ENCODE assay signal across 1 cellular context in the genomic region with DNA sequence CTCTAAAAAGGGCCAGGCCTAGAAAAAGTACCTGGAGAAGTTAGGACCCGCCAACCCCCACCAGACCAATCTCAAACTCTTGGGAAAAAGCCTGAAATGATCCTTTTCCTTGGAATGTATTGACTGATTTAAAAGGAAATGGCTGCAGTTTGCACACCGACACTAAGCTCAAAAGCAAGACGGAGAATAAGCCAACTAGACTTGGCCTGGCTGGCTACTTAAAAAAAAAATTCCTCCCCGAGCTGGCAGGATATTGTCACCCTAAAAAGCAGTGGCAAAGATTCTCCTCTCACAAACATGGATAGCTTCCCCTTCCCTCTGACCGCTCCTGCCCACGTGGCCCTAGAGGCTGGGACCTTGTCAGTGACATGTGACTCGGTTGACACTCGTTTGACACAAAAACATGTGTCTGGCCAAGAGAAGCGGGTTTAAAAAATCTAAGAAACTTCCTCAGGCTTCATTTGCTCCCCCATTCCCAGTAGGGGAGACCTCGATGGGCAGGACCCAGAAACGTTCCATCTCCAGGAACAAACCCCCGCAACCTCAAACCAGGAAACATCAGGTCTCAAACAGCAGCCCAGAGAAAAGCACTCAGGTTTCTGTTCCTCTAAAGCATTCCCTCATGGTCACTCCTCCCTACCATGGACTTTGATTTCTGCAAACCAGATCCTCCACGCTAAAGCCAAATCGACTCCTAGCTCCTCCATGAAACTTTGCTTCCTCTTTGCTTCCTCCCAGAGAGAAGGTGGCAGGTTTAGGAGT.
A peak's percentile ranks its signal among the peaks of the same experiment; 100 is the strongest.
TF ChIP-seq lines count a peak whose summit lies in the region.

No MANE protein-coding gene starts in this region.

TF ChIP-seq in K562, 482 proteins besides CTCF, POLR2A, EP300 and RAD21 (continued from another document):
- TF ChIP-seq, protein P1, sequence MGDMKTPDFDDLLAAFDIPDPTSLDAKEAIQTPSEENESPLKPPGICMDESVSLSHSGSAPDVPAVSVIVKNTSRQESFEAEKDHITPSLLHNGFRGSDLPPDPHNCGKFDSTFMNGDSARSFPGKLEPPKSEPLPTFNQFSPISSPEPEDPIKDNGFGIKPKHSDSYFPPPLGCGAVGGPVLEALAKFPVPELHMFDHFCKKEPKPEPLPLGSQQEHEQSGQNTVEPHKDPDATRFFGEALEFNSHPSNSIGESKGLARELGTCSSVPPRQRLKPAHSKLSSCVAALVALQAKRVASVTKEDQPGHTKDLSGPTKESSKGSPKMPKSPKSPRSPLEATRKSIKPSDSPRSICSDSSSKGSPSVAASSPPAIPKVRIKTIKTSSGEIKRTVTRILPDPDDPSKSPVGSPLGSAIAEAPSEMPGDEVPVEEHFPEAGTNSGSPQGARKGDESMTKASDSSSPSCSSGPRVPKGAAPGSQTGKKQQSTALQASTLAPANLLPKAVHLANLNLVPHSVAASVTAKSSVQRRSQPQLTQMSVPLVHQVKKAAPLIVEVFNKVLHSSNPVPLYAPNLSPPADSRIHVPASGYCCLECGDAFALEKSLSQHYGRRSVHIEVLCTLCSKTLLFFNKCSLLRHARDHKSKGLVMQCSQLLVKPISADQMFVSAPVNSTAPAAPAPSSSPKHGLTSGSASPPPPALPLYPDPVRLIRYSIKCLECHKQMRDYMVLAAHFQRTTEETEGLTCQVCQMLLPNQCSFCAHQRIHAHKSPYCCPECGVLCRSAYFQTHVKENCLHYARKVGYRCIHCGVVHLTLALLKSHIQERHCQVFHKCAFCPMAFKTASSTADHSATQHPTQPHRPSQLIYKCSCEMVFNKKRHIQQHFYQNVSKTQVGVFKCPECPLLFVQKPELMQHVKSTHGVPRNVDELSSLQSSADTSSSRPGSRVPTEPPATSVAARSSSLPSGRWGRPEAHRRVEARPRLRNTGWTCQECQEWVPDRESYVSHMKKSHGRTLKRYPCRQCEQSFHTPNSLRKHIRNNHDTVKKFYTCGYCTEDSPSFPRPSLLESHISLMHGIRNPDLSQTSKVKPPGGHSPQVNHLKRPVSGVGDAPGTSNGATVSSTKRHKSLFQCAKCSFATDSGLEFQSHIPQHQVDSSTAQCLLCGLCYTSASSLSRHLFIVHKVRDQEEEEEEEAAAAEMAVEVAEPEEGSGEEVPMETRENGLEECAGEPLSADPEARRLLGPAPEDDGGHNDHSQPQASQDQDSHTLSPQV (IDR thresholded peaks at IDR 0.05), result peak; percentile 85
- TF ChIP-seq GABPB2 (CRISPR knock-in tag; conservative IDR thresholded peaks at IDR 0.05) (no peak), ZBTB1 (CRISPR knock-in tag; IDR thresholded peaks at IDR 0.05; ENCODE audit: borderline replicate concordance, low read depth) (0 out of 2 replicates have a peak, but pooled peaks have one; percentile 43), SMAD4 (CRISPR knock-in tag; conservative IDR thresholded peaks at IDR 0.05) (no peak), ZNF584 (CRISPR knock-in tag; IDR thresholded peaks at IDR 0.05; ENCODE audit: low read depth) (no peak), SMARCB1 (IDR thresholded peaks at IDR 0.05; ENCODE audit: insufficient read length, low read depth) (no peak), JUN (IDR thresholded peaks at IDR 0.05; ENCODE audit: borderline replicate concordance, low read depth, low read length) (peak; percentile 18; the same call in 1 of the 2 replicates), JUN (CRISPR knock-in tag; IDR thresholded peaks at IDR 0.05; ENCODE audit: borderline replicate concordance) (no peak), MAX (CRISPR knock-in tag; IDR thresholded peaks at IDR 0.05) (peak; percentile 92), MEIS2 (IDR thresholded peaks at IDR 0.05; ENCODE audit: partially characterized antibody) (peak; percentile 23), KLF13 (tag; IDR thresholded peaks at IDR 0.05; ENCODE audit: borderline replicate concordance, low read depth) (no peak), MTA3 (IDR thresholded peaks at IDR 0.05; ENCODE audit: borderline replicate concordance) (no peak), HNRNPLL (IDR thresholded peaks at IDR 0.05; ENCODE audit: low read depth, low read length, poor library complexity, severe bottlenecking) (peak; percentile 13)
- TF ChIP-seq, protein P2, sequence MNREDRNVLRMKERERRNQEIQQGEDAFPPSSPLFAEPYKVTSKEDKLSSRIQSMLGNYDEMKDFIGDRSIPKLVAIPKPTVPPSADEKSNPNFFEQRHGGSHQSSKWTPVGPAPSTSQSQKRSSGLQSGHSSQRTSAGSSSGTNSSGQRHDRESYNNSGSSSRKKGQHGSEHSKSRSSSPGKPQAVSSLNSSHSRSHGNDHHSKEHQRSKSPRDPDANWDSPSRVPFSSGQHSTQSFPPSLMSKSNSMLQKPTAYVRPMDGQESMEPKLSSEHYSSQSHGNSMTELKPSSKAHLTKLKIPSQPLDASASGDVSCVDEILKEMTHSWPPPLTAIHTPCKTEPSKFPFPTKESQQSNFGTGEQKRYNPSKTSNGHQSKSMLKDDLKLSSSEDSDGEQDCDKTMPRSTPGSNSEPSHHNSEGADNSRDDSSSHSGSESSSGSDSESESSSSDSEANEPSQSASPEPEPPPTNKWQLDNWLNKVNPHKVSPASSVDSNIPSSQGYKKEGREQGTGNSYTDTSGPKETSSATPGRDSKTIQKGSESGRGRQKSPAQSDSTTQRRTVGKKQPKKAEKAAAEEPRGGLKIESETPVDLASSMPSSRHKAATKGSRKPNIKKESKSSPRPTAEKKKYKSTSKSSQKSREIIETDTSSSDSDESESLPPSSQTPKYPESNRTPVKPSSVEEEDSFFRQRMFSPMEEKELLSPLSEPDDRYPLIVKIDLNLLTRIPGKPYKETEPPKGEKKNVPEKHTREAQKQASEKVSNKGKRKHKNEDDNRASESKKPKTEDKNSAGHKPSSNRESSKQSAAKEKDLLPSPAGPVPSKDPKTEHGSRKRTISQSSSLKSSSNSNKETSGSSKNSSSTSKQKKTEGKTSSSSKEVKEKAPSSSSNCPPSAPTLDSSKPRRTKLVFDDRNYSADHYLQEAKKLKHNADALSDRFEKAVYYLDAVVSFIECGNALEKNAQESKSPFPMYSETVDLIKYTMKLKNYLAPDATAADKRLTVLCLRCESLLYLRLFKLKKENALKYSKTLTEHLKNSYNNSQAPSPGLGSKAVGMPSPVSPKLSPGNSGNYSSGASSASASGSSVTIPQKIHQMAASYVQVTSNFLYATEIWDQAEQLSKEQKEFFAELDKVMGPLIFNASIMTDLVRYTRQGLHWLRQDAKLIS (CRISPR knock-in tag; IDR thresholded peaks at IDR 0.05), result 0 out of 2 replicates have a peak, but pooled peaks have one; percentile 4
